ENCODE assay signal across 11 cellular contexts in the genomic region with DNA sequence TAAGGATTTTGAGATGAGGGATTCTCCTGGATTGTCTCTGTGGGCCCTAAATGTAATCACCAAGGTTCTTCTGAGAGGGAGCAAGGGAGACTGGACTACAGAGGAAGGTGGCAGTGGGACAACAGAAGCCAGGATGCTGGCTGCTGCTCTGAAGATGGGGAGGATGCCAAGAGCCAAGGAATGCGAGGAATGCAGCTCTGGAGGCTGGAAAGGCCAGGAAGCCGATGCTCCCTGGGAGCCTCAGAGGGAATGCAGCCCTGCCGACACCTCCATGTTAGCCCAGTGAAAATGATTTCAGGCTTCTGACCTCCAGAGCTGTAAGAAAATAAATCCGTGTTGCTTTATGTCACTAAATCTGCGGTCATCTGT. TPM values are rescaled to one million over a fixed set of nuclear protein-coding genes. Genes with fewer than 3 reads are reported as not detected.
DNase-seq lines count a peak whose midpoint lies in the region; ATAC-seq, FAIRE-seq and TF ChIP-seq lines count a peak whose summit lies in the region.
"Had no signal": no experiment of that assay in that cellular context is flagged by ENCODE, and none has a peak within 500 bp of the region (broad histone marks: within the 10 kb centered on the region; RNA-seq: fewer than 3 reads in every experiment).

No MANE protein-coding gene starts in this region.

- H3K27ac ChIP-seq in RWPE2 (ENCODE audit: poor library complexity, severe bottlenecking) (no peak overlapping the region), pancreas (peak overlapping the region in 2 of 4 donors; percentile 35 to 58)
- H3K27ac ChIP-seq: WERI-Rb-1 had no signal

- ATAC-seq in RWPE2 (ENCODE audit: low read depth), result peak; percentile 64; the same call in 2 of the 3 replicates
- ATAC-seq in Right ventricle myocardium superior (ENCODE audit: poor library complexity), result peak; percentile 63
- peak in 3 of 4 donors; percentile 39 to 75 (median 46) for ATAC-seq in pancreas
- ATAC-seq in HG02798 (IDR thresholded peaks at IDR 0.05; ENCODE audit: poor library complexity, unreplicated experiment), result no peak
- ATAC-seq: K562; stimulated activated naive CD8-positive, alpha-beta T cell treated with anti-CD3 and anti-CD28 coated beads, Interleukin-15, Interleukin-2, amounts not matched to agents 100 U/mL and 50 U/mL, for 24 hours had no signal

- no peak for FAIRE-seq in pancreas (lab: Jason Lieb, UNC)
- FAIRE-seq: K562 had no signal

- DNase-seq in Daoy (ENCODE audit: low read depth), result peak; percentile 81
- no peak for DNase-seq in RWPE2 (ENCODE audit: low spot score)
- peak; percentile 70 for DNase-seq in Right ventricle myocardium superior
- DNase-seq in pancreas, result peak in 3 of 6 donors; percentile 39 to 59 (median 48)
- DNase-seq in NCI-H2227 (lab: John Stamatoyannopoulos, UW; ENCODE audit: unreplicated experiment), result no peak
- DNase-seq in NCI-H1417 (lab: John Stamatoyannopoulos, UW), result no peak
- no peak for DNase-seq in CD1c-positive myeloid dendritic cell (ENCODE audit: extremely low spot score)
- DNase-seq: stimulated activated naive CD8-positive, alpha-beta T cell treated with anti-CD3 and anti-CD28 coated beads, Interleukin-15, Interleukin-2, amounts not matched to agents 100 U/mL and 50 U/mL, for 24 hours; WERI-Rb-1 had no signal

- no peak overlapping the region for H3K4me3 ChIP-seq in RWPE2 (ENCODE audit: severe bottlenecking)
- H3K4me3 ChIP-seq in pancreas, result no peak overlapping the region
- H3K4me3 ChIP-seq: K562 had no signal

- TF ChIP-seq CTCF in RWPE2 (IDR thresholded peaks at IDR 0.05; ENCODE audit: poor library complexity, severe bottlenecking) (no peak), pancreas (IDR thresholded peaks at IDR 0.05) (no peak)

- intact Hi-C loops in Right ventricle myocardium superior (cut with DNase I), result no loop called here
- intact Hi-C loops in pancreas (cut with DNase I), result no loop called here

- H3K9me3 ChIP-seq in RWPE2 (ENCODE audit: severe bottlenecking) (no peaks in the 10 kb centered on the region), pancreas (no peaks in the 10 kb centered on the region)

- no peaks in the 10 kb centered on the region for H3K27me3 ChIP-seq in RWPE2 (ENCODE audit: insufficient read depth, poor library complexity, severe bottlenecking)
- no peaks in the 10 kb centered on the region for H3K27me3 ChIP-seq in pancreas

- no peaks in the 10 kb centered on the region; the same call in 1 of the 2 replicates for H3K36me3 ChIP-seq in RWPE2 (ENCODE audit: low read depth)
- peaks cover 0 to 5% (median 0%) of the 10 kb centered on the region in 3 donors for H3K36me3 ChIP-seq in pancreas
- H3K36me3 ChIP-seq: WERI-Rb-1 had no signal

- H3K4me1 ChIP-seq in RWPE2 (ENCODE audit: insufficient read depth, poor library complexity, severe bottlenecking), result no peaks in the 10 kb centered on the region
- no peaks in the 10 kb centered on the region for H3K4me1 ChIP-seq in pancreas

- WGBS in pancreas, 2 donors, result 63 to 68% methylated on average over 5 of the region's 5 CpGs

RNA-seq across cellular contexts. Expression of gene UMPS, which starts 44.0 kb away (rescaled TPM):
- 87.9 and 94.6 TPM in 2 replicates for total RNA-seq in Daoy (2014; rRNA removed; shearing (Covaris generic))
- total RNA-seq in Right ventricle myocardium superior (6.1 TPM), pancreas (10 to 100 TPM; 10.6 to 20.1 (median 14.6) TPM)
- 10 to 100 TPM in 1 of 2 donors, 1 to 10 TPM in 1; 6.6 to 10.3 TPM for polyA plus RNA-seq in pancreas

Comparison
In these comparisons a context has a peak if more than half of its experiments do, and no peak if none do; other contexts are left out.
1. DNase-seq: peak in Daoy (single experiment) and Right ventricle myocardium superior (single experiment); none in RWPE2 (single experiment), NCI-H2227 (single experiment), NCI-H1417 (0 of 3) and CD1c-positive myeloid dendritic cell (single experiment).